Comparison of ENCODE assay signal across 1 cellular context in genomic region chr7:113087278-113087998, GRCh38.
TF ChIP-seq lines count a peak whose summit lies in the region.

No MANE protein-coding gene starts in this region.

TF ChIP-seq in SK-N-SH, 30 proteins besides CTCF, POLR2A, EP300 and RAD21 (continued from another document):
- TF ChIP-seq, protein P1, sequence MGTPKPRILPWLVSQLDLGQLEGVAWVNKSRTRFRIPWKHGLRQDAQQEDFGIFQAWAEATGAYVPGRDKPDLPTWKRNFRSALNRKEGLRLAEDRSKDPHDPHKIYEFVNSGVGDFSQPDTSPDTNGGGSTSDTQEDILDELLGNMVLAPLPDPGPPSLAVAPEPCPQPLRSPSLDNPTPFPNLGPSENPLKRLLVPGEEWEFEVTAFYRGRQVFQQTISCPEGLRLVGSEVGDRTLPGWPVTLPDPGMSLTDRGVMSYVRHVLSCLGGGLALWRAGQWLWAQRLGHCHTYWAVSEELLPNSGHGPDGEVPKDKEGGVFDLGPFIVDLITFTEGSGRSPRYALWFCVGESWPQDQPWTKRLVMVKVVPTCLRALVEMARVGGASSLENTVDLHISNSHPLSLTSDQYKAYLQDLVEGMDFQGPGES (IDR thresholded peaks at IDR 0.05; ENCODE audit: low read depth, low read length) = no peak
- TF ChIP-seq MAX (IDR thresholded peaks at IDR 0.05; ENCODE audit: low read depth) (peak; percentile 89), YY1 (IDR thresholded peaks at IDR 0.05; ENCODE audit: low read depth) (peak; percentile 48; the same call in 1 of the 2 replicates), ZBTB33 (IDR thresholded peaks at IDR 0.05; ENCODE audit: borderline replicate concordance, low read depth) (no peak), PBX3 (IDR thresholded peaks at IDR 0.05) (no peak), NRF1 (IDR thresholded peaks at IDR 0.05; ENCODE audit: low read depth, low read length) (no peak)
